In the genomic region with DNA sequence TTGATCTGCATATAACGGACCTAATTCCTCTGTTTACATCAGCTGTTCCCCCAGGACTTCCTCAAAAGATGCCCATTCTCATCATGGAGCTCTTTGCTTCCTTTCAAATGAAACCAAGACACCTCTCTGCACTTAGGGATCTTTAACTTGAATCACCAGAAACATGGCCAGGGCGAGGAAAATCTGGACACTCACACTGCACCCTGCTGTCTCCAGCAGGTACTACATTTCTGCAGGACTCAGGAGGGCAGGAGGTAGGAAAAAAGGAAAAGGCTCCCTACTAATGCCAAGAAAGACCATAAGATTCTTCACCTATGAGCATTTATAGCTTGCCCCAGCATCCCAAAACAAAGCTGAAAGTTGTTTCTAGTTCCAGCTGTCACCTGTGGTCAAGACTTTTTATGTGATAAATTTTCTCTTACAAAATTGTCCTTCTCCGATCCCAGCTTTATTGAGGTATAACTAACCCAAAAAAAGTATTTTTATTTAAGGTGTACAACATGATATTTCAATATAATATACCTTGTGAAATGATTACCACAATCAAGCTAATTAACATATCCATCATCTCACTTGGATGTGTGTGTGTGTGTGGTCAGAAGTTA, we compare ENCODE assay signal across 8 cellular contexts.
A peak's percentile ranks its signal among the peaks of the same experiment; 100 is the strongest.
DNase-seq lines count a peak whose midpoint lies in the region; ATAC-seq and TF ChIP-seq lines count a peak whose summit lies in the region.

No MANE protein-coding gene starts in this region.

- no peak overlapping the region for H2AFZ ChIP-seq in MM.1S (ENCODE audit: low read length)

- CTCF ChIA-PET in activated CD8-positive, alpha-beta memory T cell treated with anti-CD3 and anti-CD28 coated beads, Interleukin-2, amount 10 ng/mL, durations not matched to agents 7 days and 5 days (lab: Charles Lee) = interaction anchor here (0.7 to 1.6 kb wide), 7 partner anchors 10 to 489 kb away, joined by 3 to 14 read pairs (median 3); no protein-coding TSS in a partner anchor
- CTCF ChIA-PET in CD8-positive, alpha-beta memory T cell (lab: Charles Lee) = interaction anchor here (1.4 kb wide), 2 partner anchors 485 to 487 kb away, joined by 4 to 14 read pairs; no protein-coding TSS in a partner anchor

- no peak overlapping the region for H3K9ac ChIP-seq in MM.1S (ENCODE audit: low read length)

- H3F3A ChIP-seq in MM.1S (ENCODE audit: insufficient read depth, low read length) = no peaks in the 10 kb centered on the region

- H4K20me1 ChIP-seq in MM.1S (ENCODE audit: insufficient read depth, low read length) = no peaks in the 10 kb centered on the region

- H3K9me3 Mint-ChIP-seq in activated CD8-positive, alpha-beta memory T cell treated with anti-CD3 and anti-CD28 coated beads, Interleukin-2, amount 10 ng/mL, durations not matched to agents 7 days and 5 days (ENCODE audit: low read depth) = no peaks in the 10 kb centered on the region
- H3K9me3 Mint-ChIP-seq in CD8-positive, alpha-beta memory T cell = no peaks in the 10 kb centered on the region

- POLR2A ChIA-PET in CD8-positive, alpha-beta memory T cell (lab: Charles Lee) = no interaction called here

- DNase-seq in activated CD4-positive, alpha-beta T cell treated with anti-CD3 and anti-CD28 coated beads for 24 hours (ENCODE audit: low read depth in 2 of 2) = peak; percentile 1 to 7
- no peak for DNase-seq in activated CD4-positive, alpha-beta T cell treated with anti-CD3 and anti-CD28 coated beads, Interleukin-2, amount 50 U/mL, for 4 hours
- DNase-seq in MM.1S = peak; percentile 38
- DNase-seq in activated CD8-positive, alpha-beta memory T cell treated with anti-CD3 and anti-CD28 coated beads, Interleukin-2, amount 10 ng/mL, durations not matched to agents 7 days and 5 days = no peak
- DNase-seq in glomerular visceral epithelial cell (ENCODE audit: extremely low spot score) = peak; percentile 59
- DNase-seq in renal cortical epithelial cell (ENCODE audit: low read depth) = peak; percentile 47
- no peak for DNase-seq in CD8-positive, alpha-beta memory T cell

- no peak overlapping the region for H3K4me3 ChIP-seq in MM.1S (ENCODE audit: low read length)
- no peak overlapping the region for H3K4me3 ChIP-seq in CD8-positive, alpha-beta memory T cell (ENCODE audit: low read length)

- no peak overlapping the region for H3K27ac ChIP-seq in MM.1S (ENCODE audit: low read length)
- no peak overlapping the region for H3K27ac ChIP-seq in CD8-positive, alpha-beta memory T cell (ENCODE audit: low read depth, low read length)

- TF ChIP-seq CTCF in MM.1S (IDR thresholded peaks at IDR 0.05; ENCODE audit: low read length) = peak; percentile 79

- no peaks in the 10 kb centered on the region for H3K36me3 ChIP-seq in MM.1S (replicated peaks; ENCODE audit: insufficient read depth, low read length)
- H3K36me3 ChIP-seq in CD8-positive, alpha-beta memory T cell (ENCODE audit: insufficient read depth, low read length) = no peaks in the 10 kb centered on the region

- no peaks in the 10 kb centered on the region for H3K9me3 ChIP-seq in MM.1S (replicated peaks; ENCODE audit: insufficient read depth, low read length)
- no peaks in the 10 kb centered on the region for H3K9me3 ChIP-seq in CD8-positive, alpha-beta memory T cell (ENCODE audit: low read length)

- H3K36me3 Mint-ChIP-seq in activated CD8-positive, alpha-beta memory T cell treated with anti-CD3 and anti-CD28 coated beads, Interleukin-2, amount 10 ng/mL, durations not matched to agents 7 days and 5 days = peaks cover 2% of the 10 kb centered on the region
- peaks cover 3 to 12% (median 5%) of the 10 kb centered on the region in 3 donors for H3K36me3 Mint-ChIP-seq in CD8-positive, alpha-beta memory T cell

- no peaks in the 10 kb centered on the region for H3K27me3 ChIP-seq in MM.1S (replicated peaks; ENCODE audit: insufficient read depth, low read length)
- H3K27me3 ChIP-seq in CD8-positive, alpha-beta memory T cell (ENCODE audit: insufficient read depth, low read length, poor library complexity, severe bottlenecking) = no peaks in the 10 kb centered on the region

- H3K27ac Mint-ChIP-seq in activated CD8-positive, alpha-beta memory T cell treated with anti-CD3 and anti-CD28 coated beads, Interleukin-2, amount 10 ng/mL, durations not matched to agents 7 days and 5 days = no peak overlapping the region
- H3K27ac Mint-ChIP-seq in CD8-positive, alpha-beta memory T cell = no peak overlapping the region

- H3K79me2 ChIP-seq in MM.1S (ENCODE audit: low read length) = no peaks in the 10 kb centered on the region

- no peaks in the 10 kb centered on the region for H3K9me2 ChIP-seq in MM.1S (replicated peaks; ENCODE audit: insufficient read depth, low read length)

- H3K4me1 ChIP-seq in MM.1S (ENCODE audit: low read length) = no peaks in the 10 kb centered on the region
- no peaks in the 10 kb centered on the region for H3K4me1 ChIP-seq in CD8-positive, alpha-beta memory T cell (ENCODE audit: insufficient read depth, low read length)

- no peak overlapping the region for H3K4me3 Mint-ChIP-seq in activated CD8-positive, alpha-beta memory T cell treated with anti-CD3 and anti-CD28 coated beads, Interleukin-2, amount 10 ng/mL, durations not matched to agents 7 days and 5 days
- H3K4me3 Mint-ChIP-seq in CD8-positive, alpha-beta memory T cell = no peak overlapping the region

- H3K4me2 ChIP-seq in MM.1S (ENCODE audit: low read depth, low read length) = no peak overlapping the region

- peak; percentile 47 for ATAC-seq in activated CD8-positive, alpha-beta memory T cell treated with anti-CD3 and anti-CD28 coated beads, Interleukin-2, amount 10 ng/mL, durations not matched to agents 7 days and 5 days
- no peak for ATAC-seq in HG03175 (IDR thresholded peaks at IDR 0.05; ENCODE audit: unreplicated experiment)

- no peaks in the 10 kb centered on the region for H3K4me1 Mint-ChIP-seq in activated CD8-positive, alpha-beta memory T cell treated with anti-CD3 and anti-CD28 coated beads, Interleukin-2, amount 10 ng/mL, durations not matched to agents 7 days and 5 days
- H3K4me1 Mint-ChIP-seq in CD8-positive, alpha-beta memory T cell = no peaks in the 10 kb centered on the region

- H3K27me3 Mint-ChIP-seq in activated CD8-positive, alpha-beta memory T cell treated with anti-CD3 and anti-CD28 coated beads, Interleukin-2, amount 10 ng/mL, durations not matched to agents 7 days and 5 days = no peaks in the 10 kb centered on the region
- no peaks in the 10 kb centered on the region for H3K27me3 Mint-ChIP-seq in CD8-positive, alpha-beta memory T cell

Comparison
In these comparisons a context has a peak if more than half of its experiments do, and no peak if none do; other contexts are left out.
1. DNase-seq: peak in activated CD4-positive, alpha-beta T cell treated with anti-CD3 and anti-CD28 coated beads for 24 hours (2 of 2), MM.1S (single experiment), glomerular visceral epithelial cell (single experiment) and renal cortical epithelial cell (single experiment); none in activated CD4-positive, alpha-beta T cell treated with anti-CD3 and anti-CD28 coated beads, Interleukin-2, amount 50 U/mL, for 4 hours (0 of 2), activated CD8-positive, alpha-beta memory T cell treated with anti-CD3 and anti-CD28 coated beads, Interleukin-2, amount 10 ng/mL, durations not matched to agents 7 days and 5 days (single experiment) and CD8-positive, alpha-beta memory T cell (0 of 5).